In genomic region chrX:15814811-15815210, GRCh38 we compare ENCODE assay signal across 17 cellular contexts. TPM values are rescaled to one million over a fixed set of nuclear protein-coding genes. Genes with fewer than 3 reads are reported as not detected.
DNase-seq lines count a peak whose midpoint lies in the region; ATAC-seq and TF ChIP-seq lines count a peak whose summit lies in the region.
"Had no signal": no experiment of that assay in that cellular context is flagged by ENCODE, and none has a peak within 500 bp of the region (broad histone marks: within the 10 kb centered on the region; RNA-seq: fewer than 3 reads in every experiment).

No MANE protein-coding gene starts in this region.

- no peaks in the 10 kb centered on the region for H3K9me3 Mint-ChIP-seq in activated CD4-positive, alpha-beta memory T cell treated with anti-CD3 and anti-CD28 coated beads for 36 hours
- no peaks in the 10 kb centered on the region for H3K9me3 Mint-ChIP-seq in activated CD4-positive, alpha-beta memory T cell treated with anti-CD3 and anti-CD28 coated beads, Interleukin-2, amount 10 ng/mL, durations not matched to agents 7 days and 5 days
- no peaks in the 10 kb centered on the region for H3K9me3 Mint-ChIP-seq in CD8-positive, alpha-beta memory T cell
- H3K9me3 Mint-ChIP-seq in activated T-helper 2 cell treated with anti-CD3 and anti-CD28 coated beads, Interferon-gamma antibody, Interleukin-2, Interleukin-4, amounts not matched to agents 10 μg/mL and 5 μg/mL and 100 μg/mL, durations not matched to agents 14 hours and 24 hours and 36 hours: no peaks in the 10 kb centered on the region
- H3K9me3 Mint-ChIP-seq in neural progenitor cell: no peaks in the 10 kb centered on the region
- no peaks in the 10 kb centered on the region for H3K9me3 Mint-ChIP-seq in CD8-positive, alpha-beta T cell

- no peaks in the 10 kb centered on the region for H3K27me3 Mint-ChIP-seq in activated CD4-positive, alpha-beta memory T cell treated with anti-CD3 and anti-CD28 coated beads for 36 hours
- H3K27me3 Mint-ChIP-seq in activated CD4-positive, alpha-beta memory T cell treated with anti-CD3 and anti-CD28 coated beads, Interleukin-2, amount 10 ng/mL, durations not matched to agents 7 days and 5 days: no peaks in the 10 kb centered on the region
- H3K27me3 Mint-ChIP-seq in CD8-positive, alpha-beta memory T cell: no peaks in the 10 kb centered on the region
- no peaks in the 10 kb centered on the region for H3K27me3 Mint-ChIP-seq in activated T-helper 2 cell treated with anti-CD3 and anti-CD28 coated beads, Interferon-gamma antibody, Interleukin-2, Interleukin-4, amounts not matched to agents 10 μg/mL and 5 μg/mL and 100 μg/mL, durations not matched to agents 14 hours and 24 hours and 36 hours (ENCODE audit: low read depth)
- H3K27me3 Mint-ChIP-seq in neural progenitor cell (ENCODE audit: insufficient read depth, low read depth): peaks cover 3% of the 10 kb centered on the region
- no peaks in the 10 kb centered on the region for H3K27me3 Mint-ChIP-seq in CD8-positive, alpha-beta T cell (ENCODE audit: low read depth)

- DNase-seq in activated CD4-positive, alpha-beta memory T cell treated with anti-CD3 and anti-CD28 coated beads for 36 hours: peak; percentile 11
- DNase-seq in activated CD4-positive, alpha-beta memory T cell treated with anti-CD3 and anti-CD28 coated beads, Interleukin-2, amount 10 ng/mL, durations not matched to agents 7 days and 5 days: no peak
- DNase-seq in CD8-positive, alpha-beta memory T cell: no peak
- DNase-seq in activated T-helper 2 cell treated with anti-CD3 and anti-CD28 coated beads, Interferon-gamma antibody, Interleukin-2, Interleukin-4, amounts not matched to agents 10 μg/mL and 5 μg/mL and 100 μg/mL, durations not matched to agents 14 hours and 24 hours and 36 hours (ENCODE audit: low spot score): no peak
- DNase-seq in neural progenitor cell (ENCODE audit: low spot score): no peak
- no peak for DNase-seq in activated gamma-delta T cell (lab: John Stamatoyannopoulos, UW)
- DNase-seq in CD8-positive, alpha-beta T cell: no peak
- DNase-seq: C1 segment of cervical spinal cord, EL, IMR-90, Karpas-422, MG63, NCI-H1092, NCI-H226, NCI-H524 treated with DMSO at 0.1 percent for 48 hours had no signal

- no peaks in the 10 kb centered on the region for H3K9me3 ChIP-seq in CD8-positive, alpha-beta memory T cell (ENCODE audit: low read length)
- H3K9me3 ChIP-seq in neural progenitor cell (ENCODE audit: low read depth): no peaks in the 10 kb centered on the region
- H3K9me3 ChIP-seq in CD8-positive, alpha-beta T cell (ENCODE audit: low read length): no peaks in the 10 kb centered on the region
- H3K9me3 ChIP-seq: A549, MG63 had no signal

- peaks cover 6% of the 10 kb centered on the region for H3F3A ChIP-seq in neural progenitor cell (ENCODE audit: low read depth)

- H3K4me1 Mint-ChIP-seq in activated CD4-positive, alpha-beta memory T cell treated with anti-CD3 and anti-CD28 coated beads for 36 hours (ENCODE audit: low read depth): peaks cover 28% of the 10 kb centered on the region
- peaks cover 46% of the 10 kb centered on the region for H3K4me1 Mint-ChIP-seq in activated CD4-positive, alpha-beta memory T cell treated with anti-CD3 and anti-CD28 coated beads, Interleukin-2, amount 10 ng/mL, durations not matched to agents 7 days and 5 days
- H3K4me1 Mint-ChIP-seq in CD8-positive, alpha-beta memory T cell: peaks cover 33 to 41% (median 37%) of the 10 kb centered on the region in 3 donors
- H3K4me1 Mint-ChIP-seq in activated T-helper 2 cell treated with anti-CD3 and anti-CD28 coated beads, Interferon-gamma antibody, Interleukin-2, Interleukin-4, amounts not matched to agents 10 μg/mL and 5 μg/mL and 100 μg/mL, durations not matched to agents 14 hours and 24 hours and 36 hours (ENCODE audit: low read depth): peaks cover 30% of the 10 kb centered on the region
- H3K4me1 Mint-ChIP-seq in neural progenitor cell: no peaks in the 10 kb centered on the region
- H3K4me1 Mint-ChIP-seq in CD8-positive, alpha-beta T cell (ENCODE audit: low read depth): peaks cover 27% of the 10 kb centered on the region

- H3K4me3 Mint-ChIP-seq in activated CD4-positive, alpha-beta memory T cell treated with anti-CD3 and anti-CD28 coated beads for 36 hours: no peak overlapping the region
- H3K4me3 Mint-ChIP-seq in activated CD4-positive, alpha-beta memory T cell treated with anti-CD3 and anti-CD28 coated beads, Interleukin-2, amount 10 ng/mL, durations not matched to agents 7 days and 5 days: no peak overlapping the region
- no peak overlapping the region for H3K4me3 Mint-ChIP-seq in CD8-positive, alpha-beta memory T cell
- H3K4me3 Mint-ChIP-seq in activated T-helper 2 cell treated with anti-CD3 and anti-CD28 coated beads, Interferon-gamma antibody, Interleukin-2, Interleukin-4, amounts not matched to agents 10 μg/mL and 5 μg/mL and 100 μg/mL, durations not matched to agents 14 hours and 24 hours and 36 hours (ENCODE audit: low read depth): no peak overlapping the region
- H3K4me3 Mint-ChIP-seq in neural progenitor cell: no peak overlapping the region
- no peak overlapping the region for H3K4me3 Mint-ChIP-seq in CD8-positive, alpha-beta T cell

- intact Hi-C loops in activated CD4-positive, alpha-beta memory T cell treated with anti-CD3 and anti-CD28 coated beads for 36 hours (cut with micrococcal nuclease): no loop called here
- intact Hi-C loops in activated T-helper 2 cell treated with anti-CD3 and anti-CD28 coated beads, Interferon-gamma antibody, Interleukin-2, Interleukin-4, amounts not matched to agents 10 μg/mL and 5 μg/mL and 100 μg/mL, durations not matched to agents 14 hours and 24 hours and 36 hours (cut with micrococcal nuclease): loop anchor here (5.0 kb wide), 1 partner anchor 63 kb away; no protein-coding TSS in a partner anchor
- intact Hi-C loops in CD8-positive, alpha-beta T cell (cut with DNase I, micrococcal nuclease): no loop called here

- no peak overlapping the region for H2AFZ ChIP-seq in neural progenitor cell (replicated peaks)

- peaks cover 3% of the 10 kb centered on the region for H3K36me3 ChIP-seq in CD8-positive, alpha-beta memory T cell (ENCODE audit: insufficient read depth, low read length)
- peaks cover 19% of the 10 kb centered on the region for H3K36me3 ChIP-seq in neural progenitor cell
- H3K36me3 ChIP-seq in CD8-positive, alpha-beta T cell (ENCODE audit: insufficient read depth, low read length): peaks cover 3% of the 10 kb centered on the region
- H3K36me3 ChIP-seq: MG63 had no signal

- no peak for ATAC-seq in HG02852 (IDR thresholded peaks at IDR 0.05; ENCODE audit: unreplicated experiment)
- no peak for ATAC-seq in CD8-positive, alpha-beta T cell
- ATAC-seq: A549 had no signal

- H3K36me3 Mint-ChIP-seq in activated CD4-positive, alpha-beta memory T cell treated with anti-CD3 and anti-CD28 coated beads for 36 hours: peaks cover 17% of the 10 kb centered on the region
- peaks cover 46% of the 10 kb centered on the region for H3K36me3 Mint-ChIP-seq in activated CD4-positive, alpha-beta memory T cell treated with anti-CD3 and anti-CD28 coated beads, Interleukin-2, amount 10 ng/mL, durations not matched to agents 7 days and 5 days (ENCODE audit: low read depth)
- H3K36me3 Mint-ChIP-seq in CD8-positive, alpha-beta memory T cell: peaks cover 21 to 62% (median 23%) of the 10 kb centered on the region in 3 donors
- peaks cover 61% of the 10 kb centered on the region for H3K36me3 Mint-ChIP-seq in activated T-helper 2 cell treated with anti-CD3 and anti-CD28 coated beads, Interferon-gamma antibody, Interleukin-2, Interleukin-4, amounts not matched to agents 10 μg/mL and 5 μg/mL and 100 μg/mL, durations not matched to agents 14 hours and 24 hours and 36 hours (ENCODE audit: low read depth)
- H3K36me3 Mint-ChIP-seq in neural progenitor cell: peaks cover 25% of the 10 kb centered on the region
- peaks cover 49% of the 10 kb centered on the region for H3K36me3 Mint-ChIP-seq in CD8-positive, alpha-beta T cell

- no peak overlapping the region for H3K9ac ChIP-seq in neural progenitor cell

- H3K27ac ChIP-seq in CD8-positive, alpha-beta memory T cell (ENCODE audit: low read depth, low read length): no peak overlapping the region
- no peak overlapping the region for H3K27ac ChIP-seq in neural progenitor cell
- no peak overlapping the region for H3K27ac ChIP-seq in CD8-positive, alpha-beta T cell (ENCODE audit: low read depth, low read length)
- H3K27ac ChIP-seq: A549 had no signal

- H3K4me2 ChIP-seq in neural progenitor cell: no peak overlapping the region
- H3K4me2 ChIP-seq: A549 had no signal

- POLR2A ChIA-PET in activated CD4-positive, alpha-beta memory T cell treated with anti-CD3 and anti-CD28 coated beads for 36 hours (lab: Charles Lee): no interaction called here
- POLR2A ChIA-PET in activated CD4-positive, alpha-beta memory T cell treated with anti-CD3 and anti-CD28 coated beads, Interleukin-2, amount 10 ng/mL, durations not matched to agents 7 days and 5 days (lab: Charles Lee): interaction anchor here (1.1 kb wide), 1 partner anchor 40 kb away, joined by 3 read pairs; the partner anchor contains the start of gene AP1S2
- POLR2A ChIA-PET in CD8-positive, alpha-beta memory T cell (lab: Charles Lee): no interaction called here
- POLR2A ChIA-PET in CD8-positive, alpha-beta T cell (lab: Charles Lee): no interaction called here

- H3K4me3 ChIP-seq in CD8-positive, alpha-beta memory T cell (ENCODE audit: low read length): no peak overlapping the region
- H3K4me3 ChIP-seq in neural progenitor cell: no peak overlapping the region
- no peak overlapping the region for H3K4me3 ChIP-seq in CD8-positive, alpha-beta T cell (ENCODE audit: low read depth, low read length)
- H3K4me3 ChIP-seq: A549, MG63 had no signal

- peaks cover 20% of the 10 kb centered on the region for H3K4me1 ChIP-seq in CD8-positive, alpha-beta memory T cell (ENCODE audit: insufficient read depth, low read length)
- peaks cover 6% of the 10 kb centered on the region for H3K4me1 ChIP-seq in neural progenitor cell
- peaks cover 18% of the 10 kb centered on the region for H3K4me1 ChIP-seq in CD8-positive, alpha-beta T cell (ENCODE audit: insufficient read depth, low read length)
- H3K4me1 ChIP-seq: A549 had no signal

- H3K27me3 ChIP-seq in CD8-positive, alpha-beta memory T cell (ENCODE audit: insufficient read depth, low read length, poor library complexity, severe bottlenecking): no peaks in the 10 kb centered on the region
- H3K27me3 ChIP-seq in neural progenitor cell: no peaks in the 10 kb centered on the region
- no peaks in the 10 kb centered on the region for H3K27me3 ChIP-seq in CD8-positive, alpha-beta T cell (ENCODE audit: insufficient read depth, low read length)
- H3K27me3 ChIP-seq: MG63 had no signal

- no peak overlapping the region for H3K27ac Mint-ChIP-seq in activated CD4-positive, alpha-beta memory T cell treated with anti-CD3 and anti-CD28 coated beads for 36 hours
- no peak overlapping the region for H3K27ac Mint-ChIP-seq in activated CD4-positive, alpha-beta memory T cell treated with anti-CD3 and anti-CD28 coated beads, Interleukin-2, amount 10 ng/mL, durations not matched to agents 7 days and 5 days
- H3K27ac Mint-ChIP-seq in CD8-positive, alpha-beta memory T cell: peak overlapping the region in 5 of 8 donors; percentile 28 to 79 (median 45)
- peak overlapping the region; percentile 17 for H3K27ac Mint-ChIP-seq in activated T-helper 2 cell treated with anti-CD3 and anti-CD28 coated beads, Interferon-gamma antibody, Interleukin-2, Interleukin-4, amounts not matched to agents 10 μg/mL and 5 μg/mL and 100 μg/mL, durations not matched to agents 14 hours and 24 hours and 36 hours
- H3K27ac Mint-ChIP-seq in neural progenitor cell: peak overlapping the region; percentile 11
- no peak overlapping the region for H3K27ac Mint-ChIP-seq in CD8-positive, alpha-beta T cell

- no peak for TF ChIP-seq CTCF in neural progenitor cell (IDR thresholded peaks at IDR 0.05)
- TF ChIP-seq CTCF in CD8-positive, alpha-beta T cell (IDR thresholded peaks at IDR 0.05): no peak

- CTCF ChIA-PET in activated CD4-positive, alpha-beta memory T cell treated with anti-CD3 and anti-CD28 coated beads for 36 hours (lab: Charles Lee): interaction anchor here (1.0 kb wide), 1 partner anchor 40 kb away, joined by 3 read pairs; the partner anchor contains the start of gene AP1S2
- CTCF ChIA-PET in activated CD4-positive, alpha-beta memory T cell treated with anti-CD3 and anti-CD28 coated beads, Interleukin-2, amount 10 ng/mL, durations not matched to agents 7 days and 5 days (lab: Charles Lee): interaction anchor here (0.6 to 1.0 kb wide), 3 partner anchors 32 to 1033 kb away, joined by 3 read pairs; no protein-coding TSS in a partner anchor
- CTCF ChIA-PET in CD8-positive, alpha-beta memory T cell (lab: Charles Lee): no interaction called here
- CTCF ChIA-PET in CD8-positive, alpha-beta T cell (lab: Charles Lee): interaction anchor here (1.5 kb wide), 1 partner anchor 10 kb away, joined by 3 read pairs; no protein-coding TSS in a partner anchor

- no peaks in the 10 kb centered on the region for H4K20me1 ChIP-seq in neural progenitor cell (ENCODE audit: low read depth)

- H3K79me2 ChIP-seq in neural progenitor cell (ENCODE audit: low read depth): no peaks in the 10 kb centered on the region

RNA-seq across cellular contexts. Expression of gene ZRSR2, which starts 24.5 kb away (rescaled TPM):
- total RNA-seq in activated CD4-positive, alpha-beta memory T cell treated with anti-CD3 and anti-CD28 coated beads for 36 hours: 10 to 100 TPM; 16.2 to 17.3 TPM
- 10 to 100 TPM; 21.9 to 24.2 TPM for total RNA-seq in activated CD4-positive, alpha-beta memory T cell treated with anti-CD3 and anti-CD28 coated beads, Interleukin-2, amount 10 ng/mL, durations not matched to agents 7 days and 5 days
- 10 to 100 TPM; 12.0 to 12.4 TPM for total RNA-seq in CD8-positive, alpha-beta memory T cell
- polyA plus RNA-seq in CD8-positive, alpha-beta memory T cell: 36.8 TPM
- total RNA-seq in activated T-helper 2 cell treated with anti-CD3 and anti-CD28 coated beads, Interferon-gamma antibody, Interleukin-2, Interleukin-4, amounts not matched to agents 10 μg/mL and 5 μg/mL and 100 μg/mL, durations not matched to agents 14 hours and 24 hours and 36 hours: 18.7 and 20.3 TPM in 2 replicates
- total RNA-seq in neural progenitor cell (ENCODE audit: low replicate concordance): 8.6 and 15.2 TPM in 2 replicates
- total RNA-seq in CD8-positive, alpha-beta T cell: 10 to 100 TPM; 21.1 to 21.2 TPM

RNA-seq across cellular contexts. Expression of gene AP1S2, which starts 39.8 kb away (rescaled TPM):
- total RNA-seq in activated CD4-positive, alpha-beta memory T cell treated with anti-CD3 and anti-CD28 coated beads for 36 hours: 10 to 100 TPM; 21.4 to 29.3 TPM
- 10 to 100 TPM; 29.5 to 34.3 TPM for total RNA-seq in activated CD4-positive, alpha-beta memory T cell treated with anti-CD3 and anti-CD28 coated beads, Interleukin-2, amount 10 ng/mL, durations not matched to agents 7 days and 5 days
- 10 to 100 TPM; 31.7 to 33.8 TPM for total RNA-seq in CD8-positive, alpha-beta memory T cell
- 56.0 TPM for polyA plus RNA-seq in CD8-positive, alpha-beta memory T cell
- 33.8 and 35.5 TPM in 2 replicates for total RNA-seq in activated T-helper 2 cell treated with anti-CD3 and anti-CD28 coated beads, Interferon-gamma antibody, Interleukin-2, Interleukin-4, amounts not matched to agents 10 μg/mL and 5 μg/mL and 100 μg/mL, durations not matched to agents 14 hours and 24 hours and 36 hours
- 406 and 873 TPM in 2 replicates for total RNA-seq in neural progenitor cell (ENCODE audit: low replicate concordance)
- total RNA-seq in CD8-positive, alpha-beta T cell: 10 to 100 TPM; 10.9 to 14.1 TPM

Comparison
In these comparisons a context has a peak if more than half of its experiments do, and no peak if none do; other contexts are left out.
1. H3K27ac Mint-ChIP-seq: peak in CD8-positive, alpha-beta memory T cell (5 of 8), activated T-helper 2 cell treated with anti-CD3 and anti-CD28 coated beads, Interferon-gamma antibody, Interleukin-2, Interleukin-4, amounts not matched to agents 10 μg/mL and 5 μg/mL and 100 μg/mL, durations not matched to agents 14 hours and 24 hours and 36 hours (single experiment) and neural progenitor cell (single experiment); none in activated CD4-positive, alpha-beta memory T cell treated with anti-CD3 and anti-CD28 coated beads for 36 hours (single experiment), activated CD4-positive, alpha-beta memory T cell treated with anti-CD3 and anti-CD28 coated beads, Interleukin-2, amount 10 ng/mL, durations not matched to agents 7 days and 5 days (single experiment) and CD8-positive, alpha-beta T cell (single experiment).
2. RNA of gene AP1S2, which starts 39.8 kb away (total RNA-seq): 406 to 873 TPM in neural progenitor cell; 29.5 to 34.3 TPM in activated CD4-positive, alpha-beta memory T cell treated with anti-CD3 and anti-CD28 coated beads, Interleukin-2, amount 10 ng/mL, durations not matched to agents 7 days and 5 days, 33.8 to 35.5 TPM in activated T-helper 2 cell treated with anti-CD3 and anti-CD28 coated beads, Interferon-gamma antibody, Interleukin-2, Interleukin-4, amounts not matched to agents 10 μg/mL and 5 μg/mL and 100 μg/mL, durations not matched to agents 14 hours and 24 hours and 36 hours, 31.7 to 33.8 TPM in CD8-positive, alpha-beta memory T cell, 21.4 to 29.3 TPM in activated CD4-positive, alpha-beta memory T cell treated with anti-CD3 and anti-CD28 coated beads for 36 hours and 10.9 to 14.1 TPM in CD8-positive, alpha-beta T cell; every median in the first group is over 10 times any median in the second.